Comparison of ENCODE assay signal across 11 cellular contexts in the genomic region with DNA sequence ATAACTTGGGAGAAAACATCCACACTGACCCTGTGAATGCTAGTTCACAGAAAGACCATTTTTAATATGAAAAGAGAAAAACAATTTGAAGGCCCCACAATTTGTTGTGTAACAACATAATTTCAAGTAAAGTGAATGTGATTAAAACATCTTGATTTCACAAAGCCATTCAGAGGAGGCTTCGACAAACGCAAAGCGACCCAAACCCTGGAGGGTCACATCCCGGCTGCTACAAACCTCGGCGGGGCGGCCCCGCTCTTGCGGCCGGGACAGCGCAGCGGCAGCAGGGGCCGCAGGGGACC. TPM values are rescaled to one million over a fixed set of nuclear protein-coding genes. Genes with fewer than 3 reads are reported as not detected.
DNase-seq lines count a peak whose midpoint lies in the region; ATAC-seq and TF ChIP-seq lines count a peak whose summit lies in the region.
"Had no signal": no experiment of that assay in that cellular context is flagged by ENCODE, and none has a peak within 500 bp of the region (broad histone marks: within the 10 kb centered on the region; RNA-seq: fewer than 3 reads in every experiment).

No MANE protein-coding gene starts in this region.

- in situ Hi-C loops in IMR-90 (cut with MboI; ENCODE audit: low sequenced_read_pairs) (no loop called here), ACHN (cut with HindIII; ENCODE audit: low pct_ligation_motif_present, low pct_unique_long_range_greater_than_20kb, low sequenced_read_pairs) (no loop called here)

- no peak overlapping the region for H4K5ac ChIP-seq in IMR-90 (ENCODE audit: low read depth, low read length)

- H3K9me3 Mint-ChIP-seq in CD8-positive, alpha-beta T cell, result no peaks in the 10 kb centered on the region
- no peaks in the 10 kb centered on the region for H3K9me3 Mint-ChIP-seq in osteocyte (ENCODE audit: unreplicated experiment)
- H3K9me3 Mint-ChIP-seq: activated naive CD4-positive, alpha-beta T cell treated with anti-CD3 and anti-CD28 coated beads, Interleukin-2, amount 50 U/mL, for 72 hours had no signal

- TF ChIP-seq RAD21 in IMR-90 (IDR thresholded peaks at IDR 0.05; ENCODE audit: low read length), result no peak

- H2AFZ ChIP-seq in IMR-90 (replicated peaks; ENCODE audit: low read length, poor library complexity), result peak overlapping the region; percentile 88

- H2BK20ac ChIP-seq in IMR-90 (ENCODE audit: low read depth, low read length), result no peak overlapping the region

- no peak overlapping the region for H3K27ac ChIP-seq in CD8-positive, alpha-beta T cell (ENCODE audit: low read depth, low read length)
- H3K27ac ChIP-seq in IMR-90 (ENCODE audit: insufficient read depth, low read length), result no peak overlapping the region

- DNase-seq in CD8-positive, alpha-beta T cell, result no peak
- no peak for DNase-seq in IMR-90
- DNase-seq in epithelial cell of proximal tubule (ENCODE audit: low read depth), result no peak
- no peak for DNase-seq in osteocyte (ENCODE audit: extremely low spot score, unreplicated experiment)
- DNase-seq in HCEC 1CT, result no peak
- no peak for DNase-seq in HUDEP-2 (lab: John Stamatoyannopoulos, UW; ENCODE audit: unreplicated experiment in 76 of 76)
- DNase-seq in ACHN, result no peak
- DNase-seq: MG63 had no signal

- no peak overlapping the region for H2BK120ac ChIP-seq in IMR-90 (ENCODE audit: low read depth, low read length)

- 0 out of 4 replicates have a peak, but pooled peaks cover 4 to 5% of the 10 kb centered on the region in 2 experiments for H3K79me1 ChIP-seq in IMR-90 (ENCODE audit: low read depth in 1 of 2, low read length in 2 of 2)

- H3K23ac ChIP-seq in IMR-90 (ENCODE audit: low read depth, low read length), result no peak overlapping the region

- no peaks in the 10 kb centered on the region for H3K9me3 ChIP-seq in CD8-positive, alpha-beta T cell (ENCODE audit: low read length)
- no peaks in the 10 kb centered on the region for H3K9me3 ChIP-seq in IMR-90 (ENCODE audit: control insufficient read depth, insufficient read depth, low read length)
- H3K9me3 ChIP-seq: MG63 had no signal

- no peak overlapping the region for H2BK5ac ChIP-seq in IMR-90 (ENCODE audit: low read depth, low read length, poor library complexity, severe bottlenecking)

- H2BK15ac ChIP-seq in IMR-90 (ENCODE audit: low read depth, low read length), result no peak overlapping the region

- 100% methylated on average over 2 of the region's 13 CpGs; no CpG with 5 or more reads in 1 of the 2 experiments for WGBS in IMR-90 (ENCODE audit: extremely low coverage in 2 of 2, insufficient read length in 1 of 2), 2 experiments

- no peak for ATAC-seq in CD8-positive, alpha-beta T cell
- ATAC-seq in IMR-90 (ENCODE audit: low read depth), result no peak
- ATAC-seq in HG03095 (IDR thresholded peaks at IDR 0.05; ENCODE audit: unreplicated experiment), result no peak

- H3K9me1 ChIP-seq in IMR-90 (ENCODE audit: insufficient read depth, low read length), result no peaks in the 10 kb centered on the region

- H2AK5ac ChIP-seq in IMR-90 (ENCODE audit: low read depth, low read length), result no peak overlapping the region

- no peak overlapping the region for H3K9ac ChIP-seq in IMR-90 (ENCODE audit: low read depth, low read length)

- POLR2A ChIA-PET in CD8-positive, alpha-beta T cell (lab: Charles Lee), result no interaction called here
- POLR2A ChIA-PET in IMR-90 (lab: Charles Lee; ENCODE audit: unreplicated experiment), result no interaction called here

- peak overlapping the region; percentile 29 for H3K4me3 Mint-ChIP-seq in CD8-positive, alpha-beta T cell
- H3K4me3 Mint-ChIP-seq in osteocyte (ENCODE audit: unreplicated experiment), result peak overlapping the region; percentile 82

- peaks cover 18% of the 10 kb centered on the region for H3K4me1 Mint-ChIP-seq in CD8-positive, alpha-beta T cell (ENCODE audit: low read depth)
- peaks cover 69% of the 10 kb centered on the region for H3K4me1 Mint-ChIP-seq in osteocyte (ENCODE audit: unreplicated experiment)

- no peak overlapping the region for H3K56ac ChIP-seq in IMR-90 (ENCODE audit: extremely low read depth, insufficient read depth, low read length)

- peaks cover 30% of the 10 kb centered on the region for H3K4me1 ChIP-seq in CD8-positive, alpha-beta T cell (ENCODE audit: insufficient read depth, low read length)
- H3K4me1 ChIP-seq in IMR-90 (ENCODE audit: control insufficient read depth, insufficient read depth, low read length), result peaks cover 9% of the 10 kb centered on the region

- H3K4ac ChIP-seq in IMR-90 (ENCODE audit: low read depth, low read length), result no peak overlapping the region

- TF ChIP-seq CTCF in CD8-positive, alpha-beta T cell (IDR thresholded peaks at IDR 0.05), result no peak
- TF ChIP-seq CTCF in IMR-90 (conservative IDR thresholded peaks at IDR 0.05; ENCODE audit: low read depth, low read length) (no peak), epithelial cell of proximal tubule (conservative IDR thresholded peaks at IDR 0.05; ENCODE audit: low read depth, low read length) (no peak), osteocyte (IDR thresholded peaks at IDR 0.05) (no peak)

- dilution Hi-C loops in IMR-90 (cut with HindIII; ENCODE audit: low sequenced_read_pairs, unreplicated experiment), result no loop called here

- H4K91ac ChIP-seq in IMR-90 (ENCODE audit: insufficient read depth, low read depth, low read length), result no peak overlapping the region

- no TSS peak for BruUV-seq in IMR-90 (replicated peaks; lab: Mats Ljungman, UMichigan)

- H3K27ac Mint-ChIP-seq in CD8-positive, alpha-beta T cell, result no peak overlapping the region
- peak overlapping the region; percentile 97 for H3K27ac Mint-ChIP-seq in osteocyte (ENCODE audit: unreplicated experiment)
- H3K27ac Mint-ChIP-seq: activated naive CD4-positive, alpha-beta T cell treated with anti-CD3 and anti-CD28 coated beads, Interleukin-2, amount 50 U/mL, for 72 hours had no signal

- intact Hi-C loops in CD8-positive, alpha-beta T cell (cut with DNase I, micrococcal nuclease), result no loop called here
- intact Hi-C loops in IMR-90 (cut with micrococcal nuclease), result no loop called here

- peaks cover 57% of the 10 kb centered on the region for H3K27me3 Mint-ChIP-seq in CD8-positive, alpha-beta T cell (ENCODE audit: low read depth)
- H3K27me3 Mint-ChIP-seq in osteocyte (ENCODE audit: unreplicated experiment), result no peaks in the 10 kb centered on the region

- CTCF ChIA-PET in CD8-positive, alpha-beta T cell (lab: Charles Lee), result interaction anchor here (0.8 kb wide), 1 partner anchor 10 kb away, joined by 3 read pairs; no protein-coding TSS in a partner anchor
- CTCF ChIA-PET in IMR-90 (lab: Yijun Ruan, JAX), result interaction anchor here (1.0 kb wide), 1 partner anchor 12 kb away, joined by 3 read pairs; no protein-coding TSS in a partner anchor

- H4K20me1 ChIP-seq in IMR-90 (ENCODE audit: insufficient read depth, low read length), result no peaks in the 10 kb centered on the region

- H3K36me3 Mint-ChIP-seq in CD8-positive, alpha-beta T cell, result peaks cover 19% of the 10 kb centered on the region
- H3K36me3 Mint-ChIP-seq in osteocyte (ENCODE audit: unreplicated experiment), result peaks cover 3% of the 10 kb centered on the region

- H3K27me3 ChIP-seq in CD8-positive, alpha-beta T cell (ENCODE audit: insufficient read depth, low read length), result peaks cover 27% of the 10 kb centered on the region
- peaks cover 2% of the 10 kb centered on the region for H3K27me3 ChIP-seq in IMR-90 (ENCODE audit: control insufficient read depth, insufficient read depth, low read length)
- H3K27me3 ChIP-seq: MG63 had no signal

- no peaks in the 10 kb centered on the region for H3K36me3 ChIP-seq in CD8-positive, alpha-beta T cell (ENCODE audit: insufficient read depth, low read length)
- peaks cover 2% of the 10 kb centered on the region; the same call in 1 of the 2 replicates for H3K36me3 ChIP-seq in IMR-90 (ENCODE audit: control insufficient read depth, insufficient read depth, low read length)
- H3K36me3 ChIP-seq: MG63 had no signal

- H2AK9ac ChIP-seq in IMR-90 (replicated peaks; ENCODE audit: low read depth, low read length, poor library complexity), result no peak overlapping the region

- no peak overlapping the region; the same call in 1 of the 2 replicates for H3K4me2 ChIP-seq in IMR-90 (ENCODE audit: low read depth, low read length)

- no peak overlapping the region for H3K18ac ChIP-seq in IMR-90 (ENCODE audit: low read depth, low read length)

- no peak overlapping the region for H3K14ac ChIP-seq in IMR-90 (replicated peaks; ENCODE audit: low read depth, low read length)

- no peak overlapping the region for H3K4me3 ChIP-seq in CD8-positive, alpha-beta T cell (ENCODE audit: low read depth, low read length)
- H3K4me3 ChIP-seq in IMR-90 (ENCODE audit: insufficient read depth, low read depth, low read length), result no peak overlapping the region
- H3K4me3 ChIP-seq in epithelial cell of proximal tubule (ENCODE audit: low read depth, low read length), result peak overlapping the region; percentile 87

- no peak for TF ChIP-seq POLR2A in IMR-90 (IDR thresholded peaks at IDR 0.05; ENCODE audit: low read depth, low read length)

- H4K8ac ChIP-seq in IMR-90 (ENCODE audit: low read depth in 2 of 2, low read length in 2 of 2), result no peak overlapping the region

TF ChIP-seq in IMR-90, 13 proteins besides CTCF, POLR2A, EP300 and RAD21 (continues in another document):
- no peak for TF ChIP-seq RCOR1 (IDR thresholded peaks at IDR 0.05; ENCODE audit: insufficient replicate concordance, low read length)
- TF ChIP-seq BHLHE40 (IDR thresholded peaks at IDR 0.05; ENCODE audit: low read depth, low read length), result no peak
- TF ChIP-seq NFE2L2 (IDR thresholded peaks at IDR 0.05; ENCODE audit: low read depth, low read length), result no peak
- no peak for TF ChIP-seq CHD1 (IDR thresholded peaks at IDR 0.05; ENCODE audit: low read depth, low read length)
- TF ChIP-seq MXI1 (IDR thresholded peaks at IDR 0.05; ENCODE audit: borderline replicate concordance, low read depth, low read length), result no peak
- TF ChIP-seq, protein P1, sequence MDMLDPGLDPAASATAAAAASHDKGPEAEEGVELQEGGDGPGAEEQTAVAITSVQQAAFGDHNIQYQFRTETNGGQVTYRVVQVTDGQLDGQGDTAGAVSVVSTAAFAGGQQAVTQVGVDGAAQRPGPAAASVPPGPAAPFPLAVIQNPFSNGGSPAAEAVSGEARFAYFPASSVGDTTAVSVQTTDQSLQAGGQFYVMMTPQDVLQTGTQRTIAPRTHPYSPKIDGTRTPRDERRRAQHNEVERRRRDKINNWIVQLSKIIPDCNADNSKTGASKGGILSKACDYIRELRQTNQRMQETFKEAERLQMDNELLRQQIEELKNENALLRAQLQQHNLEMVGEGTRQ (IDR thresholded peaks at IDR 0.05; ENCODE audit: low read depth, low read length), result no peak
- no peak for TF ChIP-seq CEBPB (IDR thresholded peaks at IDR 0.05; ENCODE audit: low read depth, low read length)
- no peak for TF ChIP-seq FOS (IDR thresholded peaks at IDR 0.05; ENCODE audit: low read depth, low read length)
- TF ChIP-seq MAFK (IDR thresholded peaks at IDR 0.05; ENCODE audit: low read depth, low read length), result no peak
- no peak for TF ChIP-seq MAZ (IDR thresholded peaks at IDR 0.05; ENCODE audit: borderline replicate concordance, low read depth, low read length)

RNA-seq across cellular contexts. Expression of a gene that starts 14.0 kb away (rescaled TPM):
- not detected for total RNA-seq in CD8-positive, alpha-beta T cell
- total RNA-seq in IMR-90 (2012; rRNA removed), result 1.3 and 1.9 TPM in 2 replicates
- 4.0 and 4.7 TPM in 2 replicates for polyA plus RNA-seq in IMR-90 (2012; rRNA removed)
- 3.4 and 6.3 TPM in 2 replicates for polyA plus RNA-seq in IMR-90 (2012; cell fraction: cytosol; rRNA removed)
- 6.5 and 7.2 TPM in 2 replicates for polyA plus RNA-seq in IMR-90 (2012; cell fraction: nucleus; rRNA removed; ENCODE audit: low replicate concordance)
- total RNA-seq in epithelial cell of proximal tubule, result 18.6 and 27.7 TPM in 2 replicates
- total RNA-seq in osteocyte, result 106 and 108 TPM in 2 replicates
- total RNA-seq: T-helper 1 cell treated with Interleukin-12 subunit alpha and Interleukin-12 subunit beta and Interleukin-4 antibody, amounts not matched to agents 30 ng/mL and 1 ng/mL, for 36 hours had no signal
